ENCODE assay signal across 8 cellular contexts in the genomic region with DNA sequence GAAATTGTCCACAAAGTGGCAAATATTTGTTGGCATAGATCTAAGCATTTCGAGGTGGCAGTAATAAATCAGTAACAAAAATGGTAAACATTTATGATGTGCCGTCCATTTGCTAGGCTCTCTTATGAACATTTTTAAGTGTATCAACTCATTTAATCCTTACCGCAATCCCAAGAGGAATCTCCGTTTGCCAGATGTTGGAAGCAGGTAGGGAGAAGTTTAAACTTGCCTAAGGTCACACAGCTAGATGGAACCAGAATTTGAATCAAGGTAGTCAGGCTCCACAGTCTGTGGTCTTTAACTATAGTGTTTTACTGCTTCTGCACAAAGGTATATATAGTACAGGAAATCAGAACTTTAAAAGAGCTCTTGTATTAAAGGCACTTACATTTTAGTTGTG. TPM values are rescaled to one million over a fixed set of nuclear protein-coding genes. Genes with fewer than 3 reads are reported as not detected.
DNase-seq lines count a peak whose midpoint lies in the region; ATAC-seq and TF ChIP-seq lines count a peak whose summit lies in the region.

No MANE protein-coding gene starts in this region.

- H2AFZ ChIP-seq in H9 (ENCODE audit: low read length) (no peak overlapping the region), mesenchymal stem cell (ENCODE audit: low read depth, low read length) (no peak overlapping the region)

- no peak overlapping the region for H2AK5ac ChIP-seq in H9 (ENCODE audit: insufficient read length, low read length)
- no peak overlapping the region for H2AK5ac ChIP-seq in mesenchymal stem cell (ENCODE audit: low read length, severe bottlenecking)

- no TSS peak for BruUV-seq in A673 (replicated peaks; lab: Mats Ljungman, UMichigan)

- H3K56ac ChIP-seq in H9 (ENCODE audit: insufficient read length, low read depth, low read length), result no peak overlapping the region

- H3K27ac Mint-ChIP-seq in H9, result peak overlapping the region in 1 of 3 experiments; percentile 60; a peak in 3 of 7 replicates
- H3K27ac Mint-ChIP-seq in activated naive CD8-positive, alpha-beta T cell treated with anti-CD3 and anti-CD28 coated beads, Interleukin-2, amount 10 ng/mL, durations not matched to agents 7 days and 5 days, result no peak overlapping the region

- H3K9me3 ChIP-seq in A673 (ENCODE audit: low read depth, low read length, poor library complexity, severe bottlenecking), result peaks cover 13% of the 10 kb centered on the region
- no peaks in the 10 kb centered on the region for H3K9me3 ChIP-seq in H9 (ENCODE audit: control insufficient read depth, low read depth, low read length)
- peaks cover 9% of the 10 kb centered on the region for H3K9me3 ChIP-seq in mesenchymal stem cell (ENCODE audit: control insufficient read depth, low read length)

- H3K14ac ChIP-seq in H9 (ENCODE audit: insufficient read depth, low read length), result no peak overlapping the region
- H3K14ac ChIP-seq in mesenchymal stem cell (ENCODE audit: low read length in 2 of 2), result no peak overlapping the region

- no peak overlapping the region for H4K91ac ChIP-seq in H9 (ENCODE audit: insufficient read length, low read depth, low read length)
- no peak overlapping the region for H4K91ac ChIP-seq in mesenchymal stem cell (ENCODE audit: low read length)

- H3K4ac ChIP-seq in H9 (ENCODE audit: low read depth, low read length), result no peak overlapping the region
- no peak overlapping the region for H3K4ac ChIP-seq in mesenchymal stem cell (ENCODE audit: low read depth in 1 of 2, low read length in 2 of 2)

- no peak overlapping the region for H3T11ph ChIP-seq in H9 (ENCODE audit: low read length)

- H3K27ac ChIP-seq in A673 (ENCODE audit: low read depth, low read length, poor library complexity, severe bottlenecking) (peak overlapping the region; percentile 99), H9 (ENCODE audit: insufficient read length, low read depth, low read length) (no peak overlapping the region), mesenchymal stem cell (ENCODE audit: low read length, poor library complexity, severe bottlenecking) (no peak overlapping the region)

- H3K23me2 ChIP-seq in H9 (ENCODE audit: insufficient read length, low read depth, low read length, poor library complexity, severe bottlenecking), result peaks cover 8% of the 10 kb centered on the region

- H2BK12ac ChIP-seq in H9 (ENCODE audit: insufficient read length, low read depth, low read length) (no peak overlapping the region), mesenchymal stem cell (ENCODE audit: low read length in 2 of 2) (no peak overlapping the region)

- intact Hi-C loops in A673 (cut with micrococcal nuclease; ENCODE audit: unreplicated experiment), result no loop called here

- H3K36me3 Mint-ChIP-seq in H9 (ENCODE audit: insufficient read depth in 1 of 3, low read depth in 3 of 3), result peaks cover 0 to 13% (median 10%) of the 10 kb centered on the region in 3 experiments; a peak in 3 of 7 replicates
- peaks cover 17% of the 10 kb centered on the region for H3K36me3 Mint-ChIP-seq in activated naive CD8-positive, alpha-beta T cell treated with anti-CD3 and anti-CD28 coated beads, Interleukin-2, amount 10 ng/mL, durations not matched to agents 7 days and 5 days

- H3K27me3 ChIP-seq in A673 (replicated peaks; ENCODE audit: insufficient read depth, low read depth, low read length, poor library complexity) (no peaks in the 10 kb centered on the region), H9 (ENCODE audit: insufficient read depth, low read length) (no peaks in the 10 kb centered on the region), mesenchymal stem cell (ENCODE audit: control insufficient read depth in 1 of 2, insufficient read depth in 1 of 2, low read length in 2 of 2) (no peaks in the 10 kb centered on the region)

- DNase-seq in A673 (ENCODE audit: low spot score) (no peak), H9 (no peak), mesenchymal stem cell (no peak), anterior cingulate cortex (lab: John Stamatoyannopoulos, UW) (no peak), ureter (ENCODE audit: low spot score) (no peak), activated gamma-delta T cell (lab: John Stamatoyannopoulos, UW) (no peak)
- no peak for DNase-seq in activated naive CD8-positive, alpha-beta T cell treated with anti-CD3 and anti-CD28 coated beads, Interleukin-2, amount 10 ng/mL, durations not matched to agents 7 days and 5 days

- peak overlapping the region in 1 of 2 experiments; percentile 56; a peak in 2 of 5 replicates for H3K4me3 Mint-ChIP-seq in H9
- peak overlapping the region; percentile 18 for H3K4me3 Mint-ChIP-seq in activated naive CD8-positive, alpha-beta T cell treated with anti-CD3 and anti-CD28 coated beads, Interleukin-2, amount 10 ng/mL, durations not matched to agents 7 days and 5 days

- no peak overlapping the region for H3K9ac ChIP-seq in H9 (ENCODE audit: extremely low read depth, insufficient read length, low read length)
- H3K9ac ChIP-seq in mesenchymal stem cell (ENCODE audit: low read length), result peak overlapping the region; percentile 96

- H4K5ac ChIP-seq in H9 (ENCODE audit: insufficient read length, low read depth, low read length), result no peak overlapping the region

- POLR2A ChIA-PET in A673 (lab: Charles Lee; ENCODE audit: low non-redundant PET), result no interaction called here
- POLR2A ChIA-PET in activated naive CD8-positive, alpha-beta T cell treated with anti-CD3 and anti-CD28 coated beads, Interleukin-2, amount 10 ng/mL, durations not matched to agents 7 days and 5 days (lab: Charles Lee), result interaction anchor here (0.7 kb wide), 1 partner anchor 223 kb away, joined by 4 read pairs; no protein-coding TSS in a partner anchor

- peak overlapping the region; percentile 75 for H3K4me3 ChIP-seq in A673 (ENCODE audit: low read depth, low read length, poor library complexity, severe bottlenecking)
- peak overlapping the region in 1 of 2 experiments; percentile 99 for H3K4me3 ChIP-seq in mesenchymal stem cell (ENCODE audit: insufficient read depth in 1 of 2, low read depth in 1 of 2, low read length in 2 of 2)

- H3K4me1 ChIP-seq in A673 (ENCODE audit: insufficient read depth, low read length, poor library complexity, severe bottlenecking) (peaks cover 17% of the 10 kb centered on the region), H9 (ENCODE audit: insufficient read depth, low read length) (peaks cover 4% of the 10 kb centered on the region; the same call in 1 of the 2 replicates), mesenchymal stem cell (ENCODE audit: control insufficient read depth, insufficient read depth, low read depth, low read length) (peaks cover 6% of the 10 kb centered on the region)

- H2BK15ac ChIP-seq in H9 (ENCODE audit: low read depth, low read length) (no peak overlapping the region), mesenchymal stem cell (ENCODE audit: low read depth, poor library complexity, severe bottlenecking) (no peak overlapping the region)

- WGBS in H9 (ENCODE audit: extremely low coverage, insufficient read length, low lambda C conversion rate), result no CpG with 5 or more reads among the region's 4 CpGs
- 87% methylated on average over 3 of the region's 4 CpGs for WGBS in mesenchymal stem cell

- H3K79me1 ChIP-seq in H9 (ENCODE audit: insufficient read depth, low read depth, low read length, poor library complexity, severe bottlenecking) (peaks cover 8% of the 10 kb centered on the region), mesenchymal stem cell (replicated peaks; ENCODE audit: low read length, poor library complexity, severe bottlenecking) (no peaks in the 10 kb centered on the region)

- H3K9me3 Mint-ChIP-seq in H9, result peaks cover 0 to 4% of the 10 kb centered on the region in 2 experiments; a peak in 2 of 5 replicates
- H3K9me3 Mint-ChIP-seq in activated naive CD8-positive, alpha-beta T cell treated with anti-CD3 and anti-CD28 coated beads, Interleukin-2, amount 10 ng/mL, durations not matched to agents 7 days and 5 days, result no peaks in the 10 kb centered on the region

- no peak for ATAC-seq in activated naive CD8-positive, alpha-beta T cell treated with anti-CD3 and anti-CD28 coated beads, Interleukin-2, amount 10 ng/mL, durations not matched to agents 7 days and 5 days (ENCODE audit: low read depth)
- ATAC-seq in HG02623 (IDR thresholded peaks at IDR 0.05; ENCODE audit: unreplicated experiment), result no peak

- H3K79me2 ChIP-seq in H9 (ENCODE audit: insufficient read depth, low read length), result peaks cover 37% of the 10 kb centered on the region

- H3K4me2 ChIP-seq in H9 (ENCODE audit: insufficient read depth, insufficient read length, low read length) (peak overlapping the region; percentile 6), mesenchymal stem cell (ENCODE audit: low read length, poor library complexity, severe bottlenecking) (no peak overlapping the region)

- no peaks in the 10 kb centered on the region for H3K27me3 Mint-ChIP-seq in H9 (ENCODE audit: low read depth)
- no peaks in the 10 kb centered on the region for H3K27me3 Mint-ChIP-seq in activated naive CD8-positive, alpha-beta T cell treated with anti-CD3 and anti-CD28 coated beads, Interleukin-2, amount 10 ng/mL, durations not matched to agents 7 days and 5 days

- no peak overlapping the region for H2BK20ac ChIP-seq in H9 (ENCODE audit: low read depth, low read length, poor library complexity, severe bottlenecking)

- H3K23ac ChIP-seq in H9 (ENCODE audit: insufficient read length, low read depth, low read length) (no peak overlapping the region), mesenchymal stem cell (ENCODE audit: low read length in 2 of 2) (no peak overlapping the region)

- peaks cover 9% of the 10 kb centered on the region for H3K36me3 ChIP-seq in A673 (ENCODE audit: insufficient read depth, low read length, poor library complexity, severe bottlenecking)
- H3K36me3 ChIP-seq in mesenchymal stem cell (ENCODE audit: control insufficient read depth in 1 of 2, insufficient read depth in 2 of 2, low read depth in 1 of 2, low read length in 2 of 2), result peaks cover 6 to 10% of the 10 kb centered on the region in 2 experiments

- H2BK120ac ChIP-seq in H9 (ENCODE audit: low read depth, low read length, poor library complexity, severe bottlenecking) (no peak overlapping the region), mesenchymal stem cell (ENCODE audit: low read depth, low read length) (no peak overlapping the region)

- H3K4me1 Mint-ChIP-seq in H9, result peaks cover 23 to 27% of the 10 kb centered on the region in 2 experiments
- peaks cover 32% of the 10 kb centered on the region for H3K4me1 Mint-ChIP-seq in activated naive CD8-positive, alpha-beta T cell treated with anti-CD3 and anti-CD28 coated beads, Interleukin-2, amount 10 ng/mL, durations not matched to agents 7 days and 5 days

- H2BK5ac ChIP-seq in H9 (ENCODE audit: insufficient read length, low read length), result no peak overlapping the region
- no peak overlapping the region for H2BK5ac ChIP-seq in mesenchymal stem cell (ENCODE audit: low read depth, low read length, poor library complexity, severe bottlenecking)

- CTCF ChIA-PET in A673 (lab: Charles Lee), result no interaction called here

- no peak overlapping the region for H3K18ac ChIP-seq in H9 (ENCODE audit: insufficient read length, low read depth, low read length)
- H3K18ac ChIP-seq in mesenchymal stem cell (ENCODE audit: low read depth in 1 of 2, low read length in 2 of 2), result no peak overlapping the region

- no peak overlapping the region for H4K8ac ChIP-seq in H9 (replicated peaks; ENCODE audit: insufficient read length, low read depth, low read length)
- no peak overlapping the region for H4K8ac ChIP-seq in mesenchymal stem cell (ENCODE audit: low read length)

- TF ChIP-seq CTCF in A673 (conservative IDR thresholded peaks at IDR 0.05; ENCODE audit: low read depth, low read length) (no peak), H9 (conservative IDR thresholded peaks at IDR 0.05) (no peak)

- no peaks in the 10 kb centered on the region for H4K20me1 ChIP-seq in H9 (ENCODE audit: control insufficient read depth, insufficient read depth, insufficient read length)

RNA-seq across cellular contexts. Expression of gene MKLN1, which starts 2.6 kb away (rescaled TPM):
- 83.5 and 90.2 TPM in 2 replicates for total RNA-seq in A673 (2021)
- total RNA-seq in H9 (2021), result 33.8 and 34.3 TPM in 2 replicates
- 10 to 100 TPM; 35.7 to 42.3 TPM for total RNA-seq in activated naive CD8-positive, alpha-beta T cell treated with anti-CD3 and anti-CD28 coated beads, Interleukin-2, amount 10 ng/mL, durations not matched to agents 7 days and 5 days
- polyA plus RNA-seq in mesenchymal stem cell (2013, experiment 1 of 2), result 20.2 TPM
- 21.2 TPM for polyA plus RNA-seq in mesenchymal stem cell (2013, experiment 2 of 2)
- total RNA-seq in ureter, result 99.6 TPM
